8 cellular contexts compared by ENCODE assay signal in the genomic region with DNA sequence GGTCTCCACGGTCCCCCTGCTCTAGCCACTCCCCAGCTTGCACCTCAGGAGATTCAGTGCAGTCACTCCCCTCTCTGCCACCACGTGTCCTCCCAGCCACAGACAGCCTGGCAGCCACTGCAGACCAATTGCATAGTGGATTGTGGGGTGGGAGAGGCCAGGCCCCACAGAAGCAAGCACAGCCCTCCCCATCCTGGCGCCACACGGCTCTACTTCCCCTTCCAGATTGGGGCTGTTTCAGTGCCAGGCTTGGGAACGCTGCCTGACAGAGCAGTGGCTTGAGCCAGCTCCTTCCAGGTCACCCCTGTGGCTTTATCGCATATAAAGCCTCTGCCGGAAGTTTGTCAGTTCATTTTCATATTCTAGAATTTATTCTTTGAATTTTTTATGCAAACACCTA.
DNase-seq lines count a peak whose midpoint lies in the region; ATAC-seq and TF ChIP-seq lines count a peak whose summit lies in the region.

No MANE protein-coding gene starts in this region.

- H3K4me1 ChIP-seq in RWPE2 (ENCODE audit: insufficient read depth, poor library complexity, severe bottlenecking) (peaks cover 14% of the 10 kb centered on the region), vagina (peaks cover 29% of the 10 kb centered on the region)

- H3K4me3 Mint-ChIP-seq in memory B cell: peak overlapping the region; percentile 51

- peaks cover 9% of the 10 kb centered on the region for H3K4me1 Mint-ChIP-seq in memory B cell

- ATAC-seq in GM18498 (IDR thresholded peaks at IDR 0.05; ENCODE audit: unreplicated experiment) (peak; percentile 23), HG02763 (IDR thresholded peaks at IDR 0.05; ENCODE audit: unreplicated experiment) (peak; percentile 17), RWPE2 (ENCODE audit: low read depth) (peak; percentile 3; the same call in 2 of the 3 replicates), memory B cell (ENCODE audit: low read depth) (peak; percentile 36), HG02973 (IDR thresholded peaks at IDR 0.05; ENCODE audit: unreplicated experiment) (no peak)

- H3K4me3 ChIP-seq in RWPE2 (ENCODE audit: severe bottlenecking) (no peak overlapping the region), vagina (no peak overlapping the region)

- TF ChIP-seq CTCF in RWPE2 (IDR thresholded peaks at IDR 0.05; ENCODE audit: poor library complexity, severe bottlenecking) (no peak), vagina (IDR thresholded peaks at IDR 0.05) (no peak)

- H3K36me3 ChIP-seq in RWPE2 (ENCODE audit: low read depth): no peaks in the 10 kb centered on the region
- H3K36me3 ChIP-seq in vagina: no peaks in the 10 kb centered on the region

- H3K27me3 ChIP-seq in RWPE2 (ENCODE audit: insufficient read depth, poor library complexity, severe bottlenecking) (no peaks in the 10 kb centered on the region), vagina (no peaks in the 10 kb centered on the region)

- intact Hi-C loops in vagina (cut with DNase I): no loop called here

- peaks cover 3% of the 10 kb centered on the region for H3K27me3 Mint-ChIP-seq in memory B cell

- H3K36me3 Mint-ChIP-seq in memory B cell: no peaks in the 10 kb centered on the region

- H3K9me3 Mint-ChIP-seq in memory B cell: no peaks in the 10 kb centered on the region

- H3K27ac ChIP-seq in RWPE2 (ENCODE audit: poor library complexity, severe bottlenecking) (peak overlapping the region; percentile 27), vagina (no peak overlapping the region)

- DNase-seq in RWPE2 (ENCODE audit: low spot score): no peak
- no peak for DNase-seq in memory B cell (ENCODE audit: low spot score in 2 of 2)
- no peak for DNase-seq in vagina (ENCODE audit: extremely low spot score in 2 of 2)
- DNase-seq in NCI-H774 (lab: John Stamatoyannopoulos, UW): no peak
- DNase-seq in putamen (ENCODE audit: low spot score): no peak

- H3K27ac Mint-ChIP-seq in memory B cell: no peak overlapping the region

- no peak for TF ChIP-seq POLR2A in vagina (IDR thresholded peaks at IDR 0.05)

- H3K9me3 ChIP-seq in RWPE2 (ENCODE audit: severe bottlenecking): no peaks in the 10 kb centered on the region
- no peaks in the 10 kb centered on the region for H3K9me3 ChIP-seq in vagina
